Comparison of ENCODE assay signal across 11 cellular contexts in the genomic region with DNA sequence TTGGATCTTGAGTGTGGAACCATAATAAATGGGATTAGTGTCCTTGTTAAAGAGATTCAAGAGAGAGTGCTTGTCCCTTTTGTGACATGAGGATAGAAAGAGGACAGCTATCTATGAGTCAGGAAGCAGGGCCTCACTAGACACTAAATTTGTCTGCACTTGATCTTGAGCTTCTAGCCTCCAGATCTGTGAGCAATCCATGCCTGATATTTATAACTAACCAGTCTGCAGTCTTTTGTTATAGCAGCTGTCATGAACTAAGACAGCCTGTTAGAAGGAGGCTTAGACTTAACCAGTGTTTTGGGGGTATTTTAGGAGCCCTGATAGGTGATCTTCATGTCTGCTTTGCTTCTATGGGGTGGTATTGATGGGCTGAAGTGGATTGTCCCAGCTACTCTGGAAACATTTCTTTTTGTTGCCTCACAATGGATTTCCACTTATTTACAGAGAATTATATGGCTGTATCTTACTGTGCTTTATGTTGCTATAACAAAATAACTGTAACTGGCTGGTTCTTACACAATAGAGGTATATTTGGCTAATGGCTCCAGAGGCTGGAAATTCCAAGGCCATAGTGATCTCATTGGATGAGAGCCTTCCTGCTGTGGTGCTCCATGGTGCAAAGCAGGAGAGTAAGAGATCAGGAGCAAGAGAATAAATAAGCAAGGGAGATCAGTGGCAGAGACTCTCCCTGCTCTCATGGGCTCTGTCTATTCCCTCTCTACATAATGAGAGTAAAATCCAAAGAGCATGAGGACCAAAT. TPM values are rescaled to one million over a fixed set of nuclear protein-coding genes. Genes with fewer than 3 reads are reported as not detected.
DNase-seq lines count a peak whose midpoint lies in the region; ATAC-seq, FAIRE-seq and TF ChIP-seq lines count a peak whose summit lies in the region.
"Had no signal": no experiment of that assay in that cellular context is flagged by ENCODE, and none has a peak within 500 bp of the region (broad histone marks: within the 10 kb centered on the region; RNA-seq: fewer than 3 reads in every experiment).

No MANE protein-coding gene starts in this region.

- H3F3A ChIP-seq in GM23338 (replicated peaks; ENCODE audit: low read depth), result no peaks in the 10 kb centered on the region

- H3K36me3 ChIP-seq in GM23338 (ENCODE audit: insufficient read depth), result no peaks in the 10 kb centered on the region; the same call in 1 of the 2 replicates
- H3K36me3 ChIP-seq in left lung, result no peaks in the 10 kb centered on the region
- H3K36me3 ChIP-seq in small intestine (ENCODE audit: control insufficient read depth in 2 of 2, insufficient read depth in 2 of 2, low read length in 2 of 2), result no peaks in the 10 kb centered on the region

- no peak overlapping the region for H3K4me2 ChIP-seq in GM23338

- no peak for ATAC-seq in GM23338
- peak; percentile 33 for ATAC-seq in left lung
- no peak for ATAC-seq in GM21515 (IDR thresholded peaks at IDR 0.05; ENCODE audit: unreplicated experiment)
- no peak for ATAC-seq in GM19023 (IDR thresholded peaks at IDR 0.05; ENCODE audit: unreplicated experiment)

- H3K27me3 Mint-ChIP-seq in GM23338 (ENCODE audit: insufficient read depth, low read depth, poor library complexity) (peaks cover 2% of the 10 kb centered on the region), chondrocyte (ENCODE audit: low read depth) (no peaks in the 10 kb centered on the region)

- H3K27ac Mint-ChIP-seq in GM23338, result no peak overlapping the region; the same call in 1 of the 2 replicates
- peak overlapping the region; percentile 91 for H3K27ac Mint-ChIP-seq in chondrocyte (ENCODE audit: unreplicated experiment)
- H3K27ac Mint-ChIP-seq: activated T-helper 2 cell treated with anti-CD3 and anti-CD28 coated beads, Interferon-gamma antibody, Interleukin-2, Interleukin-4, amounts not matched to agents 10 μg/mL and 5 μg/mL and 100 μg/mL, durations not matched to agents 14 hours and 24 hours and 36 hours had no signal

- no peak for DNase-seq in GM23338 (ENCODE audit: low spot score)
- no peak for DNase-seq in chondrocyte (ENCODE audit: low spot score)
- no peak for DNase-seq in left lung
- DNase-seq in small intestine, result no peak
- DNase-seq in GM19238 (ENCODE audit: insufficient read length, low spot score), result no peak
- DNase-seq in HPDE6-E6E7 (ENCODE audit: extremely low spot score), result no peak

- no peaks in the 10 kb centered on the region for H3K79me2 ChIP-seq in GM23338 (replicated peaks; ENCODE audit: insufficient read depth)

- H3K9me3 Mint-ChIP-seq in GM23338 (peaks cover 22% of the 10 kb centered on the region), chondrocyte (ENCODE audit: low read depth) (peaks cover 12% of the 10 kb centered on the region)

- H3K4me3 ChIP-seq in GM23338, result no peak overlapping the region
- H3K4me3 ChIP-seq in left lung, result no peak overlapping the region
- H3K4me3 ChIP-seq in small intestine (ENCODE audit: low read depth in 1 of 2, low read length in 2 of 2), result no peak overlapping the region

- peak overlapping the region; percentile 78 for H2AFZ ChIP-seq in GM23338

- H3K9me3 ChIP-seq in left lung (peaks cover 0 to 2% of the 10 kb centered on the region in 2 donors), small intestine (ENCODE audit: control insufficient read depth, low read depth) (no peaks in the 10 kb centered on the region)

- H3K4me3 Mint-ChIP-seq in GM23338, result no peak overlapping the region
- H3K4me3 Mint-ChIP-seq in chondrocyte (ENCODE audit: unreplicated experiment), result peak overlapping the region; percentile 40

- TF ChIP-seq CTCF in GM23338 (conservative IDR thresholded peaks at IDR 0.05; ENCODE audit: low read depth in 2 of 2), result no peak
- TF ChIP-seq CTCF in chondrocyte (IDR thresholded peaks at IDR 0.05), result no peak
- TF ChIP-seq CTCF in left lung (IDR thresholded peaks at IDR 0.05), result no peak

- H4K20me1 ChIP-seq in GM23338 (replicated peaks; ENCODE audit: insufficient read depth), result no peaks in the 10 kb centered on the region

- no peak for FAIRE-seq in small intestine (lab: Jason Lieb, UNC)
- FAIRE-seq: endothelial cell of umbilical vein, TTC549 had no signal

- intact Hi-C loops in left lung (cut with DNase I), result no loop called here

- peaks cover 20% of the 10 kb centered on the region for H3K4me1 Mint-ChIP-seq in GM23338
- H3K4me1 Mint-ChIP-seq in chondrocyte (ENCODE audit: low read depth), result peaks cover 21% of the 10 kb centered on the region

- H3K4me1 ChIP-seq in GM23338 (ENCODE audit: insufficient read depth) (peaks cover 14% of the 10 kb centered on the region; the same call in 1 of the 2 replicates), left lung (peaks cover 11 to 13% of the 10 kb centered on the region in 2 donors), small intestine (ENCODE audit: control insufficient read depth in 2 of 2, insufficient read depth in 1 of 2, low read depth in 1 of 2, low read length in 1 of 2) (peaks cover 3 to 4% of the 10 kb centered on the region in 2 donors)

- peaks cover 5% of the 10 kb centered on the region; the same call in 1 of the 2 replicates for H3K9me2 ChIP-seq in GM23338 (ENCODE audit: insufficient read depth)

- H3K27ac ChIP-seq in GM23338 (ENCODE audit: low read depth) (no peak overlapping the region), left lung (peak overlapping the region; percentile 64 to 75), small intestine (ENCODE audit: low read depth in 1 of 2, low read length in 1 of 2) (peak overlapping the region; percentile 90 to 92)

- H3K27me3 ChIP-seq in GM23338 (ENCODE audit: insufficient read depth), result no peaks in the 10 kb centered on the region
- H3K27me3 ChIP-seq in left lung, result no peaks in the 10 kb centered on the region
- H3K27me3 ChIP-seq in small intestine (ENCODE audit: control insufficient read depth in 2 of 2, insufficient read depth in 2 of 2, low read length in 2 of 2), result no peaks in the 10 kb centered on the region

- H3K36me3 Mint-ChIP-seq in GM23338 (ENCODE audit: low read depth) (peaks cover 18% of the 10 kb centered on the region), chondrocyte (ENCODE audit: low read depth) (no peaks in the 10 kb centered on the region)

TF ChIP-seq in GM23338, 12 proteins besides CTCF, POLR2A, EP300 and RAD21:
- no peak for TF ChIP-seq POLR2AphosphoS5 (IDR thresholded peaks at IDR 0.05; ENCODE audit: low read depth)

RNA-seq across cellular contexts. Expression of gene AKR1C3, which starts 23.4 kb away (rescaled TPM):
- 5.1 and 6.9 TPM in 2 replicates for total RNA-seq in GM23338 (2014; rRNA removed; shearing (Covaris generic))
- polyA plus RNA-seq in GM23338 (2016; fragmentation: Nextera tagmentation; extraction: Ambion mirVana) (6.2 and 9.1 TPM in 2 replicates), small intestine (100 to 1,000 TPM; 435 to 869 (median 463) TPM)
- total RNA-seq in chondrocyte (0.46 to 0.54 TPM (median 0.50 TPM) in 3 replicates), left lung (10 to 100 TPM; 47.1 to 88.3 TPM)
